12 cellular contexts compared by ENCODE assay signal in genomic region chr16:12097523-12098428, GRCh38.
DNase-seq lines count a peak whose midpoint lies in the region; ATAC-seq and TF ChIP-seq lines count a peak whose summit lies in the region.
"Had no signal": no experiment of that assay in that cellular context is flagged by ENCODE, and none has a peak within 500 bp of the region (broad histone marks: within the 10 kb centered on the region; RNA-seq: fewer than 3 reads in every experiment).

No MANE protein-coding gene starts in this region.

- H3K36me3 Mint-ChIP-seq in type B pancreatic cell = peaks cover 5% of the 10 kb centered on the region
- no peaks in the 10 kb centered on the region for H3K36me3 Mint-ChIP-seq in activated CD8-positive, alpha-beta memory T cell treated with anti-CD3 and anti-CD28 coated beads, Interleukin-2, amount 10 ng/mL, durations not matched to agents 7 days and 5 days

- intact Hi-C loops in esophagus squamous epithelium (cut with DNase I) = no loop called here

- H4K8ac ChIP-seq in mesendoderm (ENCODE audit: low read depth, low read length) = no peak overlapping the region

- no peaks in the 10 kb centered on the region for H3K36me3 ChIP-seq in esophagus squamous epithelium
- H3K36me3 ChIP-seq in mesendoderm (ENCODE audit: control insufficient read depth, insufficient read depth, low read length) = no peaks in the 10 kb centered on the region

- H4K5ac ChIP-seq in mesendoderm (ENCODE audit: low read length) = no peak overlapping the region

- H3K4me2 ChIP-seq in mesendoderm (ENCODE audit: low read length) = no peak overlapping the region

- no peak overlapping the region for H2AK5ac ChIP-seq in mesendoderm (ENCODE audit: low read length)

- no peaks in the 10 kb centered on the region for H3K9me3 Mint-ChIP-seq in type B pancreatic cell
- H3K9me3 Mint-ChIP-seq in activated CD8-positive, alpha-beta memory T cell treated with anti-CD3 and anti-CD28 coated beads, Interleukin-2, amount 10 ng/mL, durations not matched to agents 7 days and 5 days (ENCODE audit: low read depth) = no peaks in the 10 kb centered on the region

- ATAC-seq in activated CD8-positive, alpha-beta memory T cell treated with anti-CD3 and anti-CD28 coated beads, Interleukin-2, amount 10 ng/mL, durations not matched to agents 7 days and 5 days = no peak
- no peak for ATAC-seq in HG03565 (IDR thresholded peaks at IDR 0.05; ENCODE audit: unreplicated experiment)
- ATAC-seq: activated CD4-positive, alpha-beta T cell treated with anti-CD3 and anti-CD28 coated beads for 36 hours had no signal

- H3K4me3 ChIP-seq in esophagus squamous epithelium (peak overlapping the region in 1 of 4 donors; percentile 9), mesendoderm (ENCODE audit: low read length) (no peak overlapping the region)
- H3K4me3 ChIP-seq: psoas muscle had no signal

- H3K27ac ChIP-seq in esophagus squamous epithelium (peak overlapping the region; percentile 42 to 87 (median 74)), mesendoderm (ENCODE audit: low read depth, low read length) (no peak overlapping the region)
- H3K27ac ChIP-seq: 22Rv1, psoas muscle had no signal

- no peak overlapping the region for H3K9ac ChIP-seq in mesendoderm (ENCODE audit: low read length)

- H3K9me3 ChIP-seq in esophagus squamous epithelium = no peaks in the 10 kb centered on the region
- H3K9me3 ChIP-seq: psoas muscle had no signal

- H3K27me3 ChIP-seq in esophagus squamous epithelium = no peaks in the 10 kb centered on the region
- no peaks in the 10 kb centered on the region for H3K27me3 ChIP-seq in mesendoderm (ENCODE audit: insufficient read depth, low read length, poor library complexity)

- no peaks in the 10 kb centered on the region for H3K79me1 ChIP-seq in mesendoderm (ENCODE audit: low read length)

- H3K27ac Mint-ChIP-seq in type B pancreatic cell = peak overlapping the region; percentile 61
- no peak overlapping the region for H3K27ac Mint-ChIP-seq in activated CD8-positive, alpha-beta memory T cell treated with anti-CD3 and anti-CD28 coated beads, Interleukin-2, amount 10 ng/mL, durations not matched to agents 7 days and 5 days
- H3K27ac Mint-ChIP-seq: activated CD4-positive, alpha-beta T cell treated with anti-CD3 and anti-CD28 coated beads for 36 hours had no signal

- TF ChIP-seq POLR2A in esophagus squamous epithelium (IDR thresholded peaks at IDR 0.05) = peak in 1 of 4 donors; percentile 8

- H2BK15ac ChIP-seq in mesendoderm (replicated peaks; ENCODE audit: low read depth) = no peak overlapping the region

- no peak overlapping the region for H3K4ac ChIP-seq in mesendoderm (ENCODE audit: low read depth, low read length)

- no peak for TF ChIP-seq CTCF in esophagus squamous epithelium (IDR thresholded peaks at IDR 0.05)
- no peak for TF ChIP-seq CTCF in type B pancreatic cell (conservative IDR thresholded peaks at IDR 0.05)

- no peak overlapping the region for H3K18ac ChIP-seq in mesendoderm (ENCODE audit: low read length)

- WGBS in esophagus squamous epithelium, 2 donors = 43 to 45% methylated on average over 15 to 20 of the region's 20 CpGs
- no CpG with 5 or more reads among the region's 20 CpGs for whole genome bisulfite sequencing in mesendoderm (ENCODE audit: extremely low coverage, insufficient coverage, low lambda C conversion rate)

- H3K27me3 Mint-ChIP-seq in type B pancreatic cell = no peaks in the 10 kb centered on the region
- no peaks in the 10 kb centered on the region for H3K27me3 Mint-ChIP-seq in activated CD8-positive, alpha-beta memory T cell treated with anti-CD3 and anti-CD28 coated beads, Interleukin-2, amount 10 ng/mL, durations not matched to agents 7 days and 5 days
- H3K27me3 Mint-ChIP-seq: activated CD4-positive, alpha-beta T cell treated with anti-CD3 and anti-CD28 coated beads for 36 hours had no signal

- no peak overlapping the region for H2BK5ac ChIP-seq in mesendoderm (ENCODE audit: low read length)

- peak; percentile 14 for DNase-seq in DMS 273 (lab: John Stamatoyannopoulos, UW; ENCODE audit: unreplicated experiment)
- no peak for DNase-seq in DMS 273 treated with DMSO at 0.1 percent for 48 hours (lab: John Stamatoyannopoulos, UW)
- no peak for DNase-seq in esophagus squamous epithelium (lab: John Stamatoyannopoulos, UW)
- peak; percentile 50 for DNase-seq in mesendoderm
- DNase-seq in type B pancreatic cell (ENCODE audit: extremely low spot score, unreplicated experiment) = no peak
- DNase-seq in SHP77 treated with DMSO at 0.1 percent for 48 hours (lab: John Stamatoyannopoulos, UW) = no peak
- DNase-seq in activated CD8-positive, alpha-beta memory T cell treated with anti-CD3 and anti-CD28 coated beads, Interleukin-2, amount 10 ng/mL, durations not matched to agents 7 days and 5 days = no peak
- DNase-seq: NCI-H187 treated with DMSO at 0.1 percent for 48 hours, psoas muscle had no signal

- peak overlapping the region; percentile 10 for H3K4me3 Mint-ChIP-seq in type B pancreatic cell
- no peak overlapping the region for H3K4me3 Mint-ChIP-seq in activated CD8-positive, alpha-beta memory T cell treated with anti-CD3 and anti-CD28 coated beads, Interleukin-2, amount 10 ng/mL, durations not matched to agents 7 days and 5 days
- H3K4me3 Mint-ChIP-seq: activated CD4-positive, alpha-beta T cell treated with anti-CD3 and anti-CD28 coated beads for 36 hours had no signal

- no peak overlapping the region for H3K23ac ChIP-seq in mesendoderm (ENCODE audit: low read length)

- H2BK120ac ChIP-seq in mesendoderm (ENCODE audit: low read depth, low read length) = no peak overlapping the region

- H3K56ac ChIP-seq in mesendoderm (ENCODE audit: low read length) = no peak overlapping the region

- H3K4me1 ChIP-seq in esophagus squamous epithelium = peaks cover 21 to 62% (median 32%) of the 10 kb centered on the region in 3 donors
- no peaks in the 10 kb centered on the region for H3K4me1 ChIP-seq in mesendoderm (ENCODE audit: control insufficient read depth, low read depth, low read length)

- H3K79me2 ChIP-seq in mesendoderm (ENCODE audit: control insufficient read depth, insufficient read depth, low read length) = no peaks in the 10 kb centered on the region

- CTCF ChIA-PET in activated CD8-positive, alpha-beta memory T cell treated with anti-CD3 and anti-CD28 coated beads, Interleukin-2, amount 10 ng/mL, durations not matched to agents 7 days and 5 days (lab: Charles Lee) = interaction anchor here (1.4 kb wide), 1 partner anchor 702 kb away, joined by 3 read pairs; no protein-coding TSS in a partner anchor

- peaks cover 43% of the 10 kb centered on the region for H3K4me1 Mint-ChIP-seq in type B pancreatic cell (ENCODE audit: unreplicated experiment)
- peaks cover 4% of the 10 kb centered on the region for H3K4me1 Mint-ChIP-seq in activated CD8-positive, alpha-beta memory T cell treated with anti-CD3 and anti-CD28 coated beads, Interleukin-2, amount 10 ng/mL, durations not matched to agents 7 days and 5 days

Comparison
In these comparisons a context has a peak if more than half of its experiments do, and no peak if none do; other contexts are left out.
1. DNase-seq: peak in DMS 273 (single experiment) and mesendoderm (single experiment); none in DMS 273 treated with DMSO at 0.1 percent for 48 hours (single experiment), esophagus squamous epithelium (single experiment), type B pancreatic cell (single experiment), SHP77 treated with DMSO at 0.1 percent for 48 hours (single experiment) and activated CD8-positive, alpha-beta memory T cell treated with anti-CD3 and anti-CD28 coated beads, Interleukin-2, amount 10 ng/mL, durations not matched to agents 7 days and 5 days (single experiment).